Comparison of ENCODE assay signal across 1 cellular context in the genomic region with DNA sequence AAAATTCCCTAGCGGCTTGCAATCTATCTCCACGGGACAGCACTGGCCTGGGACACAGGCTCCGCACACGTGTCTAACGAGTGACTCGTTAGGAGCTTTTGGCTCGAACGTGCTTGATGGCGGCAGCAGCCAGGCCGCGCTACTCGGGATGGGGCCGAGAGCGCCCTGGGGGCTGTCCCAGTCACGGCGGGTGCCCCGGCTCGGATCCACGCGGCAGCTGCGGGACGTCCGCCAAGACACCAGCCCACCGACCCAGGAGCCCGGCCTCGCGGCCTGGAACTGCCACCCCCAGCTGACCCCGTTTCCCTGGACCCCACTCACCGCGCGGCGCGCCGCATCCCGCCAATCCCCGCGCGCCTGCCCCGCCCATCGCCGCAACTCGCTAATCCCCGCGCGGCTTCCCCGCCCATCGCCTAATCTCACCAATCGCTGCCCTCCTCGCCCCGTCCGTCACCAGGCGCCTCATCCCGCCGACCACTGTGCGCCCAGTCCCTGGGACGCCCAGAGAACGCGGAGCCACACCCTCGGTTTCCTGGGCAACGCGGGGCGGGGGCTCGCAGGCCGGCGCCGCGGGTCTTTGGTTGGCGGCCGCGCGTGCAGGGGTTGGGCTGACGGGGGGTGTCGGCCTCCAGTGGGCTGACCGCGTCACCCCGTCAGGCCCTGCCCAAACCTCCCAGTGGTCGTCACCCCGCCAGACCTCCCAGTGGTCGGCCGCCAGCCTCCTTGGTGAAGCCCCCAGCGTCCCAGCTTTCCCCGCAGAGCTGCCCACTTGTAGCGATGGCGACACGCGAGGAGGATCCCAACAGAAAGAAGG.
A peak's percentile ranks its signal among the peaks of the same experiment; 100 is the strongest.
TF ChIP-seq lines count a peak whose summit lies in the region.

A gene (minus strand): TSS at position 359 of the 814 bp plus-strand sequence. CDS start 1,495 bp downstream, outside the sequence.

TF ChIP-seq in HEK293, 187 proteins besides CTCF, POLR2A, EP300 and RAD21 (continued from another document):
- TF ChIP-seq ZNF510 (tag by site-specific recombination; IDR thresholded peaks at IDR 0.05; ENCODE audit: insufficient replicate concordance) (no peak), ZNF555 (tag by site-specific recombination; conservative IDR thresholded peaks at IDR 0.05) (no peak), ZNF404 (tag by site-specific recombination; IDR thresholded peaks at IDR 0.05) (no peak), ZNF302 (tag by site-specific recombination; IDR thresholded peaks at IDR 0.05; ENCODE audit: low read depth) (no peak), ZXDB (tag by site-specific recombination; IDR thresholded peaks at IDR 0.05) (peak; percentile 63), ZNF16 (tag by site-specific recombination; IDR thresholded peaks at IDR 0.05; ENCODE audit: low read depth) (no peak), SP3 (tag by site-specific recombination; IDR thresholded peaks at IDR 0.05) (peak; percentile 94), ZNF610 (tag by site-specific recombination; IDR thresholded peaks at IDR 0.05; ENCODE audit: borderline replicate concordance) (0 out of 2 replicates have a peak, but pooled peaks have one; percentile 47), ZNF24 (tag by site-specific recombination; IDR thresholded peaks at IDR 0.05) (0 out of 2 replicates have a peak, but pooled peaks have one; percentile 21), YY1 (tag by site-specific recombination; IDR thresholded peaks at IDR 0.05) (peak; percentile 87), WT1 (tag by site-specific recombination; IDR thresholded peaks at IDR 0.05) (no peak), SALL2 (tag by site-specific recombination; IDR thresholded peaks at IDR 0.05; ENCODE audit: borderline replicate concordance) (no peak), ZNF37A (tag by site-specific recombination; IDR thresholded peaks at IDR 0.05) (no peak), SP7 (tag by site-specific recombination; IDR thresholded peaks at IDR 0.05) (peak; percentile 73), ZNF341 (tag by site-specific recombination; IDR thresholded peaks at IDR 0.05; ENCODE audit: low read depth) (peak; percentile 23; the same call in 1 of the 2 replicates), ZNF585B (tag by site-specific recombination; IDR thresholded peaks at IDR 0.05) (no peak), ZNF561 (tag by site-specific recombination; IDR thresholded peaks at IDR 0.05; ENCODE audit: borderline replicate concordance) (peak; percentile 45; the same call in 1 of the 2 replicates), ZNF843 (tag by site-specific recombination; IDR thresholded peaks at IDR 0.05) (peak; percentile 38), GLIS2 (tag by site-specific recombination; IDR thresholded peaks at IDR 0.05) (peak; percentile 98), ZNF426 (tag by site-specific recombination; IDR thresholded peaks at IDR 0.05) (no peak), ZNF596 (tag by site-specific recombination; IDR thresholded peaks at IDR 0.05) (no peak), ZNF202 (tag by site-specific recombination; IDR thresholded peaks at IDR 0.05; ENCODE audit: borderline replicate concordance) (no peak), ZNF76 (tag by site-specific recombination; IDR thresholded peaks at IDR 0.05; ENCODE audit: borderline replicate concordance, low read depth) (peak; percentile 90), ZNF473 (tag by site-specific recombination; IDR thresholded peaks at IDR 0.05) (no peak), SP2 (tag by site-specific recombination; IDR thresholded peaks at IDR 0.05) (peak; percentile 100), GLIS1 (tag by site-specific recombination; IDR thresholded peaks at IDR 0.05) (peak; percentile 84), ZNF157 (tag by site-specific recombination; IDR thresholded peaks at IDR 0.05) (no peak), ZNF423 (tag by site-specific recombination; IDR thresholded peaks at IDR 0.05) (peak; percentile 37; the same call in 1 of the 2 replicates), ZNF184 (tag by site-specific recombination; IDR thresholded peaks at IDR 0.05) (no peak; the same call in 1 of the 2 replicates)
- TF ChIP-seq, protein P1, sequence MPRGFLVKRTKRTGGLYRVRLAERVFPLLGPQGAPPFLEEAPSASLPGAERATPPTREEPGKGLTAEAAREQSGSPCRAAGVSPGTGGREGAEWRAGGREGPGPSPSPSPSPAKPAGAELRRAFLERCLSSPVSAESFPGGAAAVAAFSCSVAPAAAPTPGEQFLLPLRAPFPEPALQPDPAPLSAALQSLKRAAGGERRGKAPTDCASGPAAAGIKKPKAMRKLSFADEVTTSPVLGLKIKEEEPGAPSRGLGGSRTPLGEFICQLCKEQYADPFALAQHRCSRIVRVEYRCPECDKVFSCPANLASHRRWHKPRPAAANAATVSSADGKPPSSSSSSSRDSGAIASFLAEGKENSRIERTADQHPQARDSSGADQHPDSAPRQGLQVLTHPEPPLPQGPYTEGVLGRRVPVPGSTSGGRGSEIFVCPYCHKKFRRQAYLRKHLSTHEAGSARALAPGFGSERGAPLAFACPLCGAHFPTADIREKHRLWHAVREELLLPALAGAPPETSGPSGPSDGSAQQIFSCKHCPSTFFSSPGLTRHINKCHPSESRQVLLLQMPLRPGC (tag by site-specific recombination; IDR thresholded peaks at IDR 0.05) = peak; percentile 35; the same call in 1 of the 2 replicates
- TF ChIP-seq, protein P2, sequence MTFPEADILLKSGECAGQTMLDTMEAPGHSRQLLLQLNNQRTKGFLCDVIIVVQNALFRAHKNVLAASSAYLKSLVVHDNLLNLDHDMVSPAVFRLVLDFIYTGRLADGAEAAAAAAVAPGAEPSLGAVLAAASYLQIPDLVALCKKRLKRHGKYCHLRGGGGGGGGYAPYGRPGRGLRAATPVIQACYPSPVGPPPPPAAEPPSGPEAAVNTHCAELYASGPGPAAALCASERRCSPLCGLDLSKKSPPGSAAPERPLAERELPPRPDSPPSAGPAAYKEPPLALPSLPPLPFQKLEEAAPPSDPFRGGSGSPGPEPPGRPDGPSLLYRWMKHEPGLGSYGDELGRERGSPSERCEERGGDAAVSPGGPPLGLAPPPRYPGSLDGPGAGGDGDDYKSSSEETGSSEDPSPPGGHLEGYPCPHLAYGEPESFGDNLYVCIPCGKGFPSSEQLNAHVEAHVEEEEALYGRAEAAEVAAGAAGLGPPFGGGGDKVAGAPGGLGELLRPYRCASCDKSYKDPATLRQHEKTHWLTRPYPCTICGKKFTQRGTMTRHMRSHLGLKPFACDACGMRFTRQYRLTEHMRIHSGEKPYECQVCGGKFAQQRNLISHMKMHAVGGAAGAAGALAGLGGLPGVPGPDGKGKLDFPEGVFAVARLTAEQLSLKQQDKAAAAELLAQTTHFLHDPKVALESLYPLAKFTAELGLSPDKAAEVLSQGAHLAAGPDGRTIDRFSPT (tag by site-specific recombination; IDR thresholded peaks at IDR 0.05) = no peak
- TF ChIP-seq, protein P3, sequence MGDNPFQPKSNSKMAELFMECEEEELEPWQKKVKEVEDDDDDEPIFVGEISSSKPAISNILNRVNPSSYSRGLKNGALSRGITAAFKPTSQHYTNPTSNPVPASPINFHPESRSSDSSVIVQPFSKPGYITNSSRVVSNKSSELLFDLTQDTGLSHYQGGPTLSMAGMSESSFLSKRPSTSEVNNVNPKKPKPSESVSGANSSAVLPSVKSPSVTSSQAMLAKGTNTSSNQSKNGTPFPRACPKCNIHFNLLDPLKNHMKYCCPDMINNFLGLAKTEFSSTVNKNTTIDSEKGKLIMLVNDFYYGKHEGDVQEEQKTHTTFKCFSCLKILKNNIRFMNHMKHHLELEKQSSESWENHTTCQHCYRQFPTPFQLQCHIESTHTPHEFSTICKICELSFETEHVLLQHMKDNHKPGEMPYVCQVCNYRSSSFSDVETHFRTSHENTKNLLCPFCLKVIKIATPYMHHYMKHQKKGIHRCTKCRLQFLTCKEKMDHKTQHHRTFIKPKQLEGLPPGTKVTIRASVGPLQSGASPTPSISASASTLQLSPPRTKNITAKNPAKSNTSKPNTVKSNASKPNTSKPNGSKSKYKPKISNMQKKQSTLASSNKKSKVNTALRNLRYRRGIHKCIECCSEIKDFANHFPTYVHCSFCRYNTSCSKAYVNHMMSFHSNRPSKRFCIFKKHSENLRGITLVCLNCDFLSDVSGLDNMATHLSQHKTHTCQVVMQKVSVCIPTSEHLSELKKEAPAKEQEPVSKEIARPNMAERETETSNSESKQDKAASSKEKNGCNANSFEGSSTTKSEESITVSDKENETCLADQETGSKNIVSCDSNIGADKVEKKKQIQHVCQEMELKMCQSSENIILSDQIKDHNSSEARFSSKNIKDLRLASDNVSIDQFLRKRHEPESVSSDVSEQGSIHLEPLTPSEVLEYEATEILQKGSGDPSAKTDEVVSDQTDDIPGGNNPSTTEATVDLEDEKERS (tag by site-specific recombination; IDR thresholded peaks at IDR 0.05) = no peak
- TF ChIP-seq, protein P4, sequence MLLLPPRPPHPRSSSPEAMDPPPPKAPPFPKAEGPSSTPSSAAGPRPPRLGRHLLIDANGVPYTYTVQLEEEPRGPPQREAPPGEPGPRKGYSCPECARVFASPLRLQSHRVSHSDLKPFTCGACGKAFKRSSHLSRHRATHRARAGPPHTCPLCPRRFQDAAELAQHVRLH (tag by site-specific recombination; IDR thresholded peaks at IDR 0.05) = no peak
- TF ChIP-seq, protein P5, sequence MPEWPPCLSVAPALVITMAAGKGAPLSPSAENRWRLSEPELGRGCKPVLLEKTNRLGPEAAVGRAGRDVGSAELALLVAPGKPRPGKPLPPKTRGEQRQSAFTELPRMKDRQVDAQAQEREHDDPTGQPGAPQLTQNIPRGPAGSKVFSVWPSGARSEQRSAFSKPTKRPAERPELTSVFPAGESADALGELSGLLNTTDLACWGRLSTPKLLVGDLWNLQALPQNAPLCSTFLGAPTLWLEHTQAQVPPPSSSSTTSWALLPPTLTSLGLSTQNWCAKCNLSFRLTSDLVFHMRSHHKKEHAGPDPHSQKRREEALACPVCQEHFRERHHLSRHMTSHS (tag by site-specific recombination; IDR thresholded peaks at IDR 0.05) = no peak
- TF ChIP-seq, protein P6, sequence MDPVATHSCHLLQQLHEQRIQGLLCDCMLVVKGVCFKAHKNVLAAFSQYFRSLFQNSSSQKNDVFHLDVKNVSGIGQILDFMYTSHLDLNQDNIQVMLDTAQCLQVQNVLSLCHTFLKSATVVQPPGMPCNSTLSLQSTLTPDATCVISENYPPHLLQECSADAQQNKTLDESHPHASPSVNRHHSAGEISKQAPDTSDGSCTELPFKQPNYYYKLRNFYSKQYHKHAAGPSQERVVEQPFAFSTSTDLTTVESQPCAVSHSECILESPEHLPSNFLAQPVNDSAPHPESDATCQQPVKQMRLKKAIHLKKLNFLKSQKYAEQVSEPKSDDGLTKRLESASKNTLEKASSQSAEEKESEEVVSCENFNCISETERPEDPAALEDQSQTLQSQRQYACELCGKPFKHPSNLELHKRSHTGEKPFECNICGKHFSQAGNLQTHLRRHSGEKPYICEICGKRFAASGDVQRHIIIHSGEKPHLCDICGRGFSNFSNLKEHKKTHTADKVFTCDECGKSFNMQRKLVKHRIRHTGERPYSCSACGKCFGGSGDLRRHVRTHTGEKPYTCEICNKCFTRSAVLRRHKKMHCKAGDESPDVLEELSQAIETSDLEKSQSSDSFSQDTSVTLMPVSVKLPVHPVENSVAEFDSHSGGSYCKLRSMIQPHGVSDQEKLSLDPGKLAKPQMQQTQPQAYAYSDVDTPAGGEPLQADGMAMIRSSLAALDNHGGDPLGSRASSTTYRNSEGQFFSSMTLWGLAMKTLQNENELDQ (tag by site-specific recombination; IDR thresholded peaks at IDR 0.05; ENCODE audit: low read depth) = no peak
- TF ChIP-seq, protein P7, sequence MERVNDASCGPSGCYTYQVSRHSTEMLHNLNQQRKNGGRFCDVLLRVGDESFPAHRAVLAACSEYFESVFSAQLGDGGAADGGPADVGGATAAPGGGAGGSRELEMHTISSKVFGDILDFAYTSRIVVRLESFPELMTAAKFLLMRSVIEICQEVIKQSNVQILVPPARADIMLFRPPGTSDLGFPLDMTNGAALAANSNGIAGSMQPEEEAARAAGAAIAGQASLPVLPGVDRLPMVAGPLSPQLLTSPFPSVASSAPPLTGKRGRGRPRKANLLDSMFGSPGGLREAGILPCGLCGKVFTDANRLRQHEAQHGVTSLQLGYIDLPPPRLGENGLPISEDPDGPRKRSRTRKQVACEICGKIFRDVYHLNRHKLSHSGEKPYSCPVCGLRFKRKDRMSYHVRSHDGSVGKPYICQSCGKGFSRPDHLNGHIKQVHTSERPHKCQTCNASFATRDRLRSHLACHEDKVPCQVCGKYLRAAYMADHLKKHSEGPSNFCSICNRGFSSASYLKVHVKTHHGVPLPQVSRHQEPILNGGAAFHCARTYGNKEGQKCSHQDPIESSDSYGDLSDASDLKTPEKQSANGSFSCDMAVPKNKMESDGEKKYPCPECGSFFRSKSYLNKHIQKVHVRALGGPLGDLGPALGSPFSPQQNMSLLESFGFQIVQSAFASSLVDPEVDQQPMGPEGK (tag by site-specific recombination; IDR thresholded peaks at IDR 0.05) = peak; percentile 94
- TF ChIP-seq, protein P8, sequence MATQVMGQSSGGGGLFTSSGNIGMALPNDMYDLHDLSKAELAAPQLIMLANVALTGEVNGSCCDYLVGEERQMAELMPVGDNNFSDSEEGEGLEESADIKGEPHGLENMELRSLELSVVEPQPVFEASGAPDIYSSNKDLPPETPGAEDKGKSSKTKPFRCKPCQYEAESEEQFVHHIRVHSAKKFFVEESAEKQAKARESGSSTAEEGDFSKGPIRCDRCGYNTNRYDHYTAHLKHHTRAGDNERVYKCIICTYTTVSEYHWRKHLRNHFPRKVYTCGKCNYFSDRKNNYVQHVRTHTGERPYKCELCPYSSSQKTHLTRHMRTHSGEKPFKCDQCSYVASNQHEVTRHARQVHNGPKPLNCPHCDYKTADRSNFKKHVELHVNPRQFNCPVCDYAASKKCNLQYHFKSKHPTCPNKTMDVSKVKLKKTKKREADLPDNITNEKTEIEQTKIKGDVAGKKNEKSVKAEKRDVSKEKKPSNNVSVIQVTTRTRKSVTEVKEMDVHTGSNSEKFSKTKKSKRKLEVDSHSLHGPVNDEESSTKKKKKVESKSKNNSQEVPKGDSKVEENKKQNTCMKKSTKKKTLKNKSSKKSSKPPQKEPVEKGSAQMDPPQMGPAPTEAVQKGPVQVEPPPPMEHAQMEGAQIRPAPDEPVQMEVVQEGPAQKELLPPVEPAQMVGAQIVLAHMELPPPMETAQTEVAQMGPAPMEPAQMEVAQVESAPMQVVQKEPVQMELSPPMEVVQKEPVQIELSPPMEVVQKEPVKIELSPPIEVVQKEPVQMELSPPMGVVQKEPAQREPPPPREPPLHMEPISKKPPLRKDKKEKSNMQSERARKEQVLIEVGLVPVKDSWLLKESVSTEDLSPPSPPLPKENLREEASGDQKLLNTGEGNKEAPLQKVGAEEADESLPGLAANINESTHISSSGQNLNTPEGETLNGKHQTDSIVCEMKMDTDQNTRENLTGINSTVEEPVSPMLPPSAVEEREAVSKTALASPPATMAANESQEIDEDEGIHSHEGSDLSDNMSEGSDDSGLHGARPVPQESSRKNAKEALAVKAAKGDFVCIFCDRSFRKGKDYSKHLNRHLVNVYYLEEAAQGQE (tag by site-specific recombination; IDR thresholded peaks at IDR 0.05) = peak; percentile 16; the same call in 1 of the 2 replicates
- TF ChIP-seq, protein P9, sequence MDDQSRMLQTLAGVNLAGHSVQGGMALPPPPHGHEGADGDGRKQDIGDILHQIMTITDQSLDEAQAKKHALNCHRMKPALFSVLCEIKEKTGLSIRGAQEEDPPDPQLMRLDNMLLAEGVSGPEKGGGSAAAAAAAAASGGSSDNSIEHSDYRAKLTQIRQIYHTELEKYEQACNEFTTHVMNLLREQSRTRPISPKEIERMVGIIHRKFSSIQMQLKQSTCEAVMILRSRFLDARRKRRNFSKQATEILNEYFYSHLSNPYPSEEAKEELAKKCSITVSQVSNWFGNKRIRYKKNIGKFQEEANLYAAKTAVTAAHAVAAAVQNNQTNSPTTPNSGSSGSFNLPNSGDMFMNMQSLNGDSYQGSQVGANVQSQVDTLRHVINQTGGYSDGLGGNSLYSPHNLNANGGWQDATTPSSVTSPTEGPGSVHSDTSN (CRISPR knock-in tag; IDR thresholded peaks at IDR 0.05) = peak; percentile 87
